8 cellular contexts compared by ENCODE assay signal in genomic region chr6:73129653-73130443, GRCh38.
DNase-seq lines count a peak whose midpoint lies in the region; ATAC-seq and TF ChIP-seq lines count a peak whose summit lies in the region.

No MANE protein-coding gene starts in this region.

- 20 to 29% methylated on average over 14 of the region's 14 CpGs for WGBS in lower leg skin, 2 donors

- H3K9ac ChIP-seq in colonic mucosa (ENCODE audit: low read depth in 2 of 2, low read length in 2 of 2), result no peak overlapping the region

- peak; percentile 86 for TF ChIP-seq CTCF in colonic mucosa (IDR thresholded peaks at IDR 0.05)
- TF ChIP-seq CTCF in lower leg skin (IDR thresholded peaks at IDR 0.05), result peak in 1 of 3 donors; percentile 50

- H3K36me3 ChIP-seq in colonic mucosa, result no peaks in the 10 kb centered on the region

- intact Hi-C loops in colonic mucosa (cut with DNase I), result loop anchor here (2.0 to 5.0 kb wide), 2 partner anchors 513 to 717 kb away; no protein-coding TSS in a partner anchor
- intact Hi-C loops in lower leg skin (cut with DNase I; ENCODE audit: low total_unique reads), result loop anchor here (5.0 kb wide), 1 partner anchor 718 kb away; no protein-coding TSS in a partner anchor

- no peaks in the 10 kb centered on the region for H3K27me3 ChIP-seq in colonic mucosa

- no peak overlapping the region for H3K4me3 ChIP-seq in colonic mucosa
- H3K4me3 ChIP-seq in lower leg skin (ENCODE audit: low read depth, poor library complexity, severe bottlenecking), result no peak overlapping the region

- H3K27ac ChIP-seq in colonic mucosa, result no peak overlapping the region

- peak; percentile 83 for DNase-seq in AG20443 (ENCODE audit: low spot score)
- DNase-seq in NCI-H226, result peak; percentile 62
- DNase-seq in activated CD4-positive, alpha-beta T cell treated with anti-CD3 and anti-CD28 coated beads for 4 hours, result peak; percentile 79 to 81
- peak; percentile 71 for DNase-seq in colonic mucosa
- peak; percentile 68 to 94 for DNase-seq in lower leg skin (ENCODE audit: low spot score in 2 of 2)
- peak; percentile 68 to 80 (median 74) for DNase-seq in stimulated activated CD4-positive, alpha-beta T cell treated with anti-CD3 and anti-CD28 coated beads, TNF-alpha, amount 100 ng/mL, for 48 hours (ENCODE audit: low read depth in 3 of 3)

- no peaks in the 10 kb centered on the region for H3K4me1 ChIP-seq in colonic mucosa

- TF ChIP-seq POLR2A in lower leg skin (IDR thresholded peaks at IDR 0.05), result no peak

- peak; percentile 92 for ATAC-seq in GM18867 (IDR thresholded peaks at IDR 0.05; ENCODE audit: unreplicated experiment)
- ATAC-seq in HG03064 (IDR thresholded peaks at IDR 0.05; ENCODE audit: low read depth, unreplicated experiment), result peak; percentile 91

- H3K9me3 ChIP-seq in colonic mucosa, result no peaks in the 10 kb centered on the region
